17 cellular contexts compared by ENCODE assay signal in genomic region chr1:101166583-101167120, GRCh38.
"Had no signal": no experiment of that assay in that cellular context is flagged by ENCODE, and none has a peak within 500 bp of the region (broad histone marks: within the 10 kb centered on the region; RNA-seq: fewer than 3 reads in every experiment).

No MANE protein-coding gene starts in this region.

- H3K27me3 Mint-ChIP-seq: dendritic cell treated with granulocyte-macrophage colony-stimulating factor and Interleukin-4, amounts not matched to agents 40 ng/mL and 50 ng/mL, for 4 days had no signal

- H3K27ac ChIP-seq: brain microvascular endothelial cell, foreskin keratinocyte, right lobe of liver, thoracic aorta had no signal

- ATAC-seq: activated CD8-positive, alpha-beta T cell treated with anti-CD3 and anti-CD28 coated beads, Interleukin-2, amount 10 ng/mL, durations not matched to agents 7 days and 5 days; foreskin keratinocyte had no signal

- H3K36me3 ChIP-seq: brain microvascular endothelial cell, right lobe of liver, thoracic aorta had no signal

- H3K27me3 ChIP-seq: brain microvascular endothelial cell, foreskin keratinocyte, right lobe of liver had no signal

- H3K36me3 Mint-ChIP-seq: WTC11 had no signal

- H3K9me3 ChIP-seq: right lobe of liver, thoracic aorta had no signal

- H3K4me1 ChIP-seq: foreskin keratinocyte, right lobe of liver had no signal

- H3K4me3 ChIP-seq: lung, right lobe of liver, thoracic aorta had no signal

- DNase-seq: activated CD4-positive, alpha-beta T cell treated with anti-CD3 and anti-CD28 coated beads for 4 hours; activated CD8-positive, alpha-beta memory T cell treated with anti-CD3 and anti-CD28 coated beads, Interleukin-2, amount 50 U/mL, for 4 hours; activated CD8-positive, alpha-beta T cell treated with anti-CD3 and anti-CD28 coated beads, Interleukin-2, amount 10 ng/mL, durations not matched to agents 7 days and 5 days; activated gamma-delta T cell; activated T-cell treated with anti-CD3 and anti-CD28 coated beads, Interleukin-2, amount 50 U/mL, for 72 hours; amygdala; brain microvascular endothelial cell; effector memory CD4-positive, alpha-beta T cell; foreskin keratinocyte; left cardiac atrium; midbrain; right lobe of liver had no signal

- H3K9me3 Mint-ChIP-seq: dendritic cell treated with granulocyte-macrophage colony-stimulating factor and Interleukin-4, amounts not matched to agents 40 ng/mL and 50 ng/mL, for 4 days; WTC11 had no signal

- H3K4me3 Mint-ChIP-seq: activated CD8-positive, alpha-beta T cell treated with anti-CD3 and anti-CD28 coated beads, Interleukin-2, amount 10 ng/mL, durations not matched to agents 7 days and 5 days; dendritic cell treated with granulocyte-macrophage colony-stimulating factor and Interleukin-4, amounts not matched to agents 40 ng/mL and 50 ng/mL, for 4 days; T-helper 1 cell treated with Interleukin-12 subunit alpha and Interleukin-12 subunit beta and Interleukin-4 antibody, amounts not matched to agents 30 μg/mL and 1 μg/mL, for 36 hours; WTC11 had no signal

- H3K27ac Mint-ChIP-seq: activated CD8-positive, alpha-beta T cell treated with anti-CD3 and anti-CD28 coated beads, Interleukin-2, amount 10 ng/mL, durations not matched to agents 7 days and 5 days; dendritic cell treated with granulocyte-macrophage colony-stimulating factor and Interleukin-4, amounts not matched to agents 40 ng/mL and 50 ng/mL, for 4 days; T-helper 1 cell treated with Interleukin-12 subunit alpha and Interleukin-12 subunit beta and Interleukin-4 antibody, amounts not matched to agents 30 μg/mL and 1 μg/mL, for 36 hours; WTC11 had no signal
